ENCODE assay signal across 14 cellular contexts in genomic region chr17:50482110-50482509, GRCh38. TPM values are rescaled to one million over a fixed set of nuclear protein-coding genes. Genes with fewer than 3 reads are reported as not detected.
A peak's percentile ranks its signal among the peaks of the same experiment; 100 is the strongest.
DNase-seq lines count a peak whose midpoint lies in the region; TF ChIP-seq lines count a peak whose summit lies in the region.
"Had no signal": no experiment of that assay in that cellular context is flagged by ENCODE, and none has a peak within 500 bp of the region (broad histone marks: within the 10 kb centered on the region; RNA-seq: fewer than 3 reads in every experiment).

No MANE protein-coding gene starts in this region.

- H3K4me3 Mint-ChIP-seq in activated T-cell treated with anti-CD3 and anti-CD28 coated beads, Interleukin-2, amount 50 U/mL, for 24 hours, result no peak overlapping the region
- H3K4me3 Mint-ChIP-seq in chondrocyte (ENCODE audit: unreplicated experiment) (no peak overlapping the region), neural crest cell (peak overlapping the region; percentile 42)
- H3K4me3 Mint-ChIP-seq: activated naive CD8-positive, alpha-beta T cell treated with anti-CD3 and anti-CD28 coated beads, Interleukin-2, amount 50 U/mL, for 24 hours; memory B cell; T-helper 17 cell had no signal

- in situ Hi-C loops in transverse colon (cut with MboI; ENCODE audit: low pct_ligation_motif_present in 1 of 4, low pct_unique_long_range_greater_than_20kb in 1 of 4, low sequenced_read_pairs in 3 of 4), result loop anchor here in 1 of 4 donors (10.0 kb wide), 1 partner anchor 63 kb away; the partner anchor contains the start of gene SPATA20

- H3K27ac ChIP-seq in transverse colon, result peak overlapping the region; percentile 47 to 83 (median 80)

- peaks cover 33% of the 10 kb centered on the region for H3K4me1 Mint-ChIP-seq in activated T-cell treated with anti-CD3 and anti-CD28 coated beads, Interleukin-2, amount 50 U/mL, for 24 hours (ENCODE audit: low read depth)
- H3K4me1 Mint-ChIP-seq in chondrocyte (ENCODE audit: low read depth), result peaks cover 29% of the 10 kb centered on the region
- H3K4me1 Mint-ChIP-seq in neural crest cell, result peaks cover 23% of the 10 kb centered on the region

- H3K27ac Mint-ChIP-seq in activated T-cell treated with anti-CD3 and anti-CD28 coated beads, Interleukin-2, amount 50 U/mL, for 24 hours, result peak overlapping the region; percentile 81
- peak overlapping the region; percentile 95 for H3K27ac Mint-ChIP-seq in chondrocyte (ENCODE audit: unreplicated experiment)
- H3K27ac Mint-ChIP-seq in neural crest cell (ENCODE audit: unreplicated experiment), result no peak overlapping the region
- H3K27ac Mint-ChIP-seq: T-helper 17 cell had no signal

- no peak overlapping the region for H3K4me3 ChIP-seq in transverse colon
- H3K4me3 ChIP-seq: A549, PC-9 had no signal

- no peak for DNase-seq in activated T-cell treated with anti-CD3 and anti-CD28 coated beads, Interleukin-2, amount 50 U/mL, for 24 hours
- DNase-seq in activated T-cell treated with anti-CD3 and anti-CD28 coated beads, Interleukin-2, amount 50 U/mL, for 1 hour, result no peak
- DNase-seq in chondrocyte (ENCODE audit: low spot score) (no peak), neural crest cell (ENCODE audit: low read depth, low spot score) (no peak), transverse colon (no peak), NCI-H146 (lab: John Stamatoyannopoulos, UW) (no peak), SK-N-DZ (ENCODE audit: low spot score) (no peak), T-helper 1 cell (no peak)

- H3K36me3 ChIP-seq in transverse colon, result peaks cover 0 to 16% (median 5%) of the 10 kb centered on the region in 4 donors

- intact Hi-C loops in transverse colon (cut with DNase I; ENCODE audit: low total_unique reads), result loop anchor here (10.0 kb wide), 1 partner anchor 63 kb away; the partner anchor contains the start of gene SPATA20

- H3K27me3 Mint-ChIP-seq in activated T-cell treated with anti-CD3 and anti-CD28 coated beads, Interleukin-2, amount 50 U/mL, for 24 hours, result no peaks in the 10 kb centered on the region
- H3K27me3 Mint-ChIP-seq in chondrocyte (ENCODE audit: low read depth) (no peaks in the 10 kb centered on the region), neural crest cell (ENCODE audit: low read depth) (peaks cover 5% of the 10 kb centered on the region)
- H3K27me3 Mint-ChIP-seq: activated naive CD8-positive, alpha-beta T cell treated with anti-CD3 and anti-CD28 coated beads, Interleukin-2, amount 50 U/mL, for 24 hours; memory B cell; T-helper 17 cell had no signal

- no peaks in the 10 kb centered on the region for H3K27me3 ChIP-seq in transverse colon

- TF ChIP-seq CTCF in chondrocyte (IDR thresholded peaks at IDR 0.05) (no peak), neural crest cell (conservative IDR thresholded peaks at IDR 0.05) (no peak), transverse colon (IDR thresholded peaks at IDR 0.05) (no peak)

- TF ChIP-seq POLR2A in transverse colon (IDR thresholded peaks at IDR 0.05), result no peak

- 83% methylated on average over 23 of the region's 23 CpGs; no CpG with 5 or more reads in 1 of the 2 donors for WGBS in transverse colon (ENCODE audit: low coverage in 1 of 2), 2 donors

- H3K9me3 ChIP-seq in transverse colon, result no peaks in the 10 kb centered on the region
- H3K9me3 ChIP-seq: A549 had no signal

- no peak for TF ChIP-seq EP300 in transverse colon (IDR thresholded peaks at IDR 0.05; ENCODE audit: low read depth)

- H3K36me3 Mint-ChIP-seq in activated T-cell treated with anti-CD3 and anti-CD28 coated beads, Interleukin-2, amount 50 U/mL, for 24 hours (ENCODE audit: low read depth), result peaks cover 75% of the 10 kb centered on the region
- peaks cover 16% of the 10 kb centered on the region for H3K36me3 Mint-ChIP-seq in chondrocyte (ENCODE audit: low read depth)
- H3K36me3 Mint-ChIP-seq in neural crest cell (ENCODE audit: low read depth), result no peaks in the 10 kb centered on the region

- no peaks in the 10 kb centered on the region for H3K9me3 Mint-ChIP-seq in activated T-cell treated with anti-CD3 and anti-CD28 coated beads, Interleukin-2, amount 50 U/mL, for 24 hours
- no peaks in the 10 kb centered on the region for H3K9me3 Mint-ChIP-seq in chondrocyte (ENCODE audit: low read depth)
- no peaks in the 10 kb centered on the region for H3K9me3 Mint-ChIP-seq in neural crest cell
- H3K9me3 Mint-ChIP-seq: activated naive CD8-positive, alpha-beta T cell treated with anti-CD3 and anti-CD28 coated beads, Interleukin-2, amount 50 U/mL, for 24 hours; memory B cell had no signal

- peaks cover 16 to 38% (median 22%) of the 10 kb centered on the region in 4 donors for H3K4me1 ChIP-seq in transverse colon

RNA-seq across cellular contexts. Expression of gene RSAD1, which starts 3.5 kb away (rescaled TPM):
- total RNA-seq in chondrocyte (28.6 to 33.4 TPM (median 29.8 TPM) in 3 replicates), neural crest cell (42.4 and 42.9 TPM in 2 replicates), transverse colon (10 to 100 TPM; 19.1 to 35.6 (median 28.2) TPM)
- polyA plus RNA-seq in SK-N-DZ (2014; cell fraction: cytosol; rRNA removed), result 32.0 and 43.5 TPM in 2 replicates
- polyA plus RNA-seq in SK-N-DZ (2014; cell fraction: nucleus; rRNA removed), result 112 and 117 TPM in 2 replicates

RNA-seq across cellular contexts. Expression of gene CHAD, which starts 13.4 kb away (rescaled TPM):
- 0.12 TPM in 1 of 3 replicates, not detected in the others for total RNA-seq in chondrocyte
- total RNA-seq in neural crest cell, result 0.19 and 0.27 TPM in 2 replicates
- 10 to 100 TPM in 3 of 4 donors, 1 to 10 TPM in 1; 9.6 to 59.8 (median 19.7) TPM for total RNA-seq in transverse colon
- not detected in 2 replicates for polyA plus RNA-seq in SK-N-DZ (2014; cell fraction: cytosol; rRNA removed)
- not detected in 2 replicates for polyA plus RNA-seq in SK-N-DZ (2014; cell fraction: nucleus; rRNA removed)
- total RNA-seq: IMR-90, PC-9, T-helper 17 cell had no signal
- polyA plus RNA-seq: A549 had no signal

RNA-seq across cellular contexts. Expression of gene MYCBPAP, which starts 26.1 kb away (rescaled TPM):
- 0.99 to 1.2 TPM (median 1.00 TPM) in 3 replicates for total RNA-seq in chondrocyte
- 1.2 and 1.7 TPM in 2 replicates for total RNA-seq in neural crest cell
- total RNA-seq in transverse colon, result 1 to 10 TPM in 2 of 4 donors, under 1 TPM in 1, not detected in 1; 0.64 to 3.7 (median 2.7) TPM
- polyA plus RNA-seq in SK-N-DZ (2014; cell fraction: cytosol; rRNA removed), result not detected in 2 replicates
- polyA plus RNA-seq in SK-N-DZ (2014; cell fraction: nucleus; rRNA removed), result not detected in 2 replicates

RNA-seq across cellular contexts. Expression of gene EPN3, which starts 50.4 kb away (rescaled TPM):
- total RNA-seq in chondrocyte (not detected in 3 replicates), neural crest cell (0.11 TPM in 1 of 2 replicates, not detected in the other), transverse colon (10 to 100 TPM; 19.2 to 95.7 (median 57.4) TPM)
- 0.07 and 0.21 TPM in 2 replicates for polyA plus RNA-seq in SK-N-DZ (2014; cell fraction: cytosol; rRNA removed)
- polyA plus RNA-seq in SK-N-DZ (2014; cell fraction: nucleus; rRNA removed), result 0.03 TPM in 1 of 2 replicates, not detected in the other
- total RNA-seq: IMR-90, T-helper 17 cell had no signal

RNA-seq across cellular contexts. Expression of gene ACSF2, which starts 56.1 kb away (rescaled TPM):
- total RNA-seq in chondrocyte (17.4 to 22.5 TPM (median 19.9 TPM) in 3 replicates), neural crest cell (31.5 and 34.5 TPM in 2 replicates), transverse colon (100 to 1,000 TPM; 165 to 460 (median 190) TPM)
- polyA plus RNA-seq in SK-N-DZ (2014; cell fraction: cytosol; rRNA removed), result 2.5 and 13.6 TPM in 2 replicates
- polyA plus RNA-seq in SK-N-DZ (2014; cell fraction: nucleus; rRNA removed), result 4.9 and 5.7 TPM in 2 replicates
